1 cellular context compared by ENCODE assay signal in the genomic region with DNA sequence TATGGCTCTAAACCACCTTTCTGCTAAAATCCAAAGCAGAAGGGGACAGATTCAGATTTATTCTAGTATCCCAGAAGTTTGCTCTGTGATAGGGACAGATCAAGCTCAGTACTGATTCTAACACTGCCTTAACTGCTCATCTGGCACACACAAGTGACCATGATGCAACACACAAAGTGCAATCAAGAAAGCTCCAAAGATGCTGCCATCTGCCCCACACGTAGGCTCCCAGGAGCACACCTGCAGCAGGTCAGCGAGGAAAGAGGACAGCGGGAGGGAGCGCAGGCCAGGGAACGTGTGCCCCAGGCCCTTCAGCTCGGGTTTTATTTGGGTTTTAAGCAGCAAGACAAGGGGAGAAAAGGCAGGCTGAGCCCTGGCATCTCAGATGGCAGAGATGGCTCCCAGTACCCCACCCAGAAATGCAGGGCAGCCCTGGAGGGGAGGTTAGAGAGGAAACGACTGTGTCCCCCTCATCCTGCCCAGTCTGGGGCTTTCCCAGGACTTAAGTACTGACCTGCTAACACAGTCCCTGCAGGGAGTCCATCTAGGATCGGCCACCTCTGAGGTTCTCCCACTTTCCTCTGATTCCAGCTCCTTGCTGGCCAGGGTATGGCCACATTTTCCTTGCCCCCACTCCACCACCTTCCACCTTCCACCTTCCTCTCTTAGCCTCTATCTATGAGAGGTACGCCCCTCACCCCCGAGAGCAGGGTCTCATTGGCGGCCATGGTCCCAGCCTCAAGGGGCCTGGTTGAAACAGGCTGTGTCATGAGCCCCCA.
A peak's percentile ranks its signal among the peaks of the same experiment; 100 is the strongest.
TF ChIP-seq lines count a peak whose summit lies in the region.

No MANE protein-coding gene starts in this region.

TF ChIP-seq in HepG2, 621 proteins besides CTCF, POLR2A, EP300 and RAD21:
- TF ChIP-seq, protein P1, sequence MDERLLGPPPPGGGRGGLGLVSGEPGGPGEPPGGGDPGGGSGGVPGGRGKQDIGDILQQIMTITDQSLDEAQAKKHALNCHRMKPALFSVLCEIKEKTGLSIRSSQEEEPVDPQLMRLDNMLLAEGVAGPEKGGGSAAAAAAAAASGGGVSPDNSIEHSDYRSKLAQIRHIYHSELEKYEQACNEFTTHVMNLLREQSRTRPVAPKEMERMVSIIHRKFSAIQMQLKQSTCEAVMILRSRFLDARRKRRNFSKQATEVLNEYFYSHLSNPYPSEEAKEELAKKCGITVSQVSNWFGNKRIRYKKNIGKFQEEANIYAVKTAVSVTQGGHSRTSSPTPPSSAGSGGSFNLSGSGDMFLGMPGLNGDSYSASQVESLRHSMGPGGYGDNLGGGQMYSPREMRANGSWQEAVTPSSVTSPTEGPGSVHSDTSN (CRISPR knock-in tag; IDR thresholded peaks at IDR 0.05), result no peak
- TF ChIP-seq CEBPG (CRISPR knock-in tag; IDR thresholded peaks at IDR 0.05), result peak; percentile 52; the same call in 1 of the 2 replicates
- TF ChIP-seq RBM22 (optimal IDR thresholded peaks at IDR 0.05; ENCODE audit: low read length), result no peak
- 0 out of 2 replicates have a peak, but pooled peaks have one; percentile 33 for TF ChIP-seq NFKB2 (CRISPR knock-in tag; IDR thresholded peaks at IDR 0.05; ENCODE audit: borderline replicate concordance)
- no peak for TF ChIP-seq ZNF44 (CRISPR knock-in tag; IDR thresholded peaks at IDR 0.05)
- no peak for TF ChIP-seq KLF6 (CRISPR knock-in tag; IDR thresholded peaks at IDR 0.05)
- peak in 1 of 2 experiments; percentile 71; a peak in 2 of 4 replicates for TF ChIP-seq ATF4 (CRISPR knock-in tag; IDR thresholded peaks at IDR 0.05)
- TF ChIP-seq CEBPB (IDR thresholded peaks at IDR 0.05; ENCODE audit: borderline replicate concordance, low read depth, low read length), result peak; percentile 63; the same call in 1 of the 2 replicates
- 0 out of 2 replicates have a peak, but pooled peaks have one; percentile 3 for TF ChIP-seq ZSCAN29 (CRISPR knock-in tag; conservative IDR thresholded peaks at IDR 0.05)
- TF ChIP-seq FOXO4 (CRISPR knock-in tag; conservative IDR thresholded peaks at IDR 0.05), result 0 out of 2 replicates have a peak, but pooled peaks have one; percentile 54
- 0 out of 2 replicates have a peak, but pooled peaks have one; percentile 11 for TF ChIP-seq TBX2 (CRISPR knock-in tag; IDR thresholded peaks at IDR 0.05; ENCODE audit: borderline replicate concordance)
- peak; percentile 18; the same call in 1 of the 2 replicates for TF ChIP-seq FOXJ3 (CRISPR knock-in tag; IDR thresholded peaks at IDR 0.05; ENCODE audit: borderline replicate concordance)
- no peak for TF ChIP-seq GPN1 (CRISPR knock-in tag; IDR thresholded peaks at IDR 0.05; ENCODE audit: borderline replicate concordance)
- TF ChIP-seq BRD4 (CRISPR knock-in tag; IDR thresholded peaks at IDR 0.05), result 0 out of 2 replicates have a peak, but pooled peaks have one; percentile 34
- TF ChIP-seq HNF4A (CRISPR knock-in tag; IDR thresholded peaks at IDR 0.05), result 0 out of 2 replicates have a peak, but pooled peaks have one; percentile 6
- 0 out of 2 replicates have a peak, but pooled peaks have one; percentile 38 for TF ChIP-seq MYPOP (CRISPR knock-in tag; IDR thresholded peaks at IDR 0.05)
- no peak for TF ChIP-seq HNRNPL (IDR thresholded peaks at IDR 0.05; ENCODE audit: low read depth, low read length)
- TF ChIP-seq ZNF572 (CRISPR knock-in tag; IDR thresholded peaks at IDR 0.05), result 0 out of 2 replicates have a peak, but pooled peaks have one; percentile 35
- TF ChIP-seq ZNF263 (CRISPR knock-in tag; IDR thresholded peaks at IDR 0.05), result peak; percentile 52; the same call in 1 of the 2 replicates
- peak; percentile 12; the same call in 1 of the 2 replicates for TF ChIP-seq GATAD2A (CRISPR knock-in tag; IDR thresholded peaks at IDR 0.05)
- 0 out of 2 replicates have a peak, but pooled peaks have one; percentile 26 for TF ChIP-seq ZNF501 (CRISPR knock-in tag; IDR thresholded peaks at IDR 0.05)
